ENCODE assay signal across 22 cellular contexts in the genomic region with DNA sequence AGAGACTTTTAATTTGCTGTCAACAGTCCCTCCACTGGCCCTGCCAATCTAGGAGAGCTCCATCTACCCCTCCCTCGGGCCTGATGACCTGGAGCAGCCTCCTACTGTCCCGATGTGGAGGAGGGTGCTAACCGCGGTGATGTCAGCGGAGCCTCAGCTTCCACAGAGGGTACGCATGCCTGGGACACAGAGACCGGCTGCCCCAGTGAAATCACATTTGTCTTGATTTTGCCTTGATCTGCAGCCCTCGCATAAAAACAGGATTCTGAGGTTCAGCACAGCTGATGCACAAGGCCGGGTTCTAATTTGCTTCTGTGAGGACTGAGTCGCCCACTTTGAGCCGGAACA.
A peak's percentile ranks its signal among the peaks of the same experiment; 100 is the strongest.
DNase-seq lines count a peak whose midpoint lies in the region; ATAC-seq, FAIRE-seq and TF ChIP-seq lines count a peak whose summit lies in the region.
"Had no signal": no experiment of that assay in that cellular context is flagged by ENCODE, and none has a peak within 500 bp of the region (broad histone marks: within the 10 kb centered on the region; RNA-seq: fewer than 3 reads in every experiment).

No MANE protein-coding gene starts in this region.

- no peak overlapping the region for H4K91ac ChIP-seq in H1 (replicated peaks; ENCODE audit: insufficient read length, low read length)

- H2BK120ac ChIP-seq in H1 (replicated peaks; ENCODE audit: low read depth, low read length) = no peak overlapping the region

- H2BK20ac ChIP-seq in H1 (ENCODE audit: low read length) = no peak overlapping the region

- H3K27me3 ChIP-seq in H1 (replicated peaks in 1 of 4; ENCODE audit: control insufficient read depth in 3 of 4, extremely low read depth in 1 of 4, insufficient read depth in 3 of 4, low read length in 3 of 4) = no peaks in the 10 kb centered on the region; a peak in 1 of 7 replicates

- H3K56ac ChIP-seq in H1 (replicated peaks; ENCODE audit: insufficient read length, low read depth, low read length) = no peak overlapping the region

- no peak overlapping the region for H3K14ac ChIP-seq in H1 (ENCODE audit: insufficient read length)

- no peaks in the 10 kb centered on the region for H3K79me1 ChIP-seq in H1 (ENCODE audit: low read depth, low read length)

- no peak for TF ChIP-seq CTCF in H1 (IDR thresholded peaks at IDR 0.05; ENCODE audit: control extremely low read depth in 1 of 3, insufficient read depth in 1 of 3, low read depth in 1 of 3, low read length in 3 of 3)

- no peak overlapping the region for H3K4ac ChIP-seq in H1 (replicated peaks; ENCODE audit: insufficient read length, low read depth, low read length)

- POLR2A ChIA-PET in H1 (lab: Charles Lee; ENCODE audit: partially characterized antibody) = no interaction called here

- no peak overlapping the region for H3K4me2 ChIP-seq in H1 (ENCODE audit: insufficient read depth in 1 of 2, low read depth in 2 of 2, low read length in 2 of 2)
- H3K4me2 ChIP-seq: A549 had no signal

- no peaks in the 10 kb centered on the region for H4K20me1 ChIP-seq in H1 (replicated peaks in 1 of 2; ENCODE audit: control insufficient read depth in 1 of 2, insufficient read depth in 2 of 2, low read length in 2 of 2)

- H3K9me3 ChIP-seq in H1 (ENCODE audit: insufficient read depth in 2 of 2, low read depth in 1 of 2, low read length in 1 of 2) = no peaks in the 10 kb centered on the region
- H3K9me3 ChIP-seq: A549 had no signal

- no peak for ATAC-seq in stimulated activated naive CD8-positive, alpha-beta T cell treated with anti-CD3 and anti-CD28 coated beads, Interleukin-15, Interleukin-2, amounts not matched to agents 100 U/mL and 50 U/mL, for 24 hours
- ATAC-seq in stimulated activated naive CD8-positive, alpha-beta T cell treated with anti-CD3 and anti-CD28 coated beads, Interleukin-15, amount 100 ng/mL, for 72 hours = no peak
- no peak for ATAC-seq in GM19452 (IDR thresholded peaks at IDR 0.05; ENCODE audit: unreplicated experiment)
- ATAC-seq: A549, HepG2 had no signal

- no peaks in the 10 kb centered on the region for H3K36me3 ChIP-seq in H1 (ENCODE audit: control insufficient read depth in 2 of 4, insufficient read depth in 4 of 4, low read length in 3 of 4)

- no peaks in the 10 kb centered on the region for H3K9me3 Mint-ChIP-seq in stimulated activated naive CD8-positive, alpha-beta T cell treated with anti-CD3 and anti-CD28 coated beads, Interleukin-15, amount 100 ng/mL, for 72 hours
- no peaks in the 10 kb centered on the region for H3K9me3 Mint-ChIP-seq in activated CD4-positive, alpha-beta T cell treated with anti-CD3 and anti-CD28 coated beads, Interleukin-2, amount 10 ng/mL, durations not matched to agents 24 days and 14 days
- H3K9me3 Mint-ChIP-seq: CD4-positive, CD25-positive, alpha-beta regulatory T cell; CD8-positive, alpha-beta memory T cell; H9; IgD-negative memory B cell had no signal

- H3K23me2 ChIP-seq in H1 (ENCODE audit: low read depth, low read length) = no peaks in the 10 kb centered on the region

- no peak overlapping the region for H3K18ac ChIP-seq in H1 (ENCODE audit: extremely low read depth, low read length)

- H3K36me3 Mint-ChIP-seq in activated CD4-positive, alpha-beta T cell treated with anti-CD3 and anti-CD28 coated beads, Interleukin-2, amount 10 ng/mL, durations not matched to agents 24 days and 14 days (ENCODE audit: low read depth) = no peaks in the 10 kb centered on the region
- H3K36me3 Mint-ChIP-seq: CD4-positive, CD25-positive, alpha-beta regulatory T cell; CD8-positive, alpha-beta memory T cell; IgD-negative memory B cell had no signal

- H3K23ac ChIP-seq in H1 (ENCODE audit: insufficient read length) = no peak overlapping the region

- H4K5ac ChIP-seq in H1 (ENCODE audit: insufficient read length, low read depth, low read length) = no peak overlapping the region

- H3K27ac ChIP-seq in H1 (ENCODE audit: low read depth, low read length) = no peak overlapping the region
- H3K27ac ChIP-seq: 22Rv1, A549 had no signal

- no peak overlapping the region for H3K4me3 Mint-ChIP-seq in stimulated activated naive CD8-positive, alpha-beta T cell treated with anti-CD3 and anti-CD28 coated beads, Interleukin-15, amount 100 ng/mL, for 72 hours
- no peak overlapping the region for H3K4me3 Mint-ChIP-seq in activated CD4-positive, alpha-beta T cell treated with anti-CD3 and anti-CD28 coated beads, Interleukin-2, amount 10 ng/mL, durations not matched to agents 24 days and 14 days
- H3K4me3 Mint-ChIP-seq: CD4-positive, CD25-positive, alpha-beta regulatory T cell; CD8-positive, alpha-beta memory T cell; H9 had no signal

- no peak for TF ChIP-seq RAD21 in H1 (IDR thresholded peaks at IDR 0.05 in 1 of 2, conservative IDR thresholded peaks at IDR 0.05 in 1 of 2; ENCODE audit: low read depth in 2 of 2, low read length in 2 of 2)

- H3K4me1 ChIP-seq in H1 (replicated peaks in 1 of 4; ENCODE audit: control insufficient read depth in 3 of 4, insufficient read depth in 4 of 4, low read length in 3 of 4) = no peaks in the 10 kb centered on the region
- H3K4me1 ChIP-seq: A549 had no signal

- H3K4me3 ChIP-seq in H1 (ENCODE audit: extremely low read depth in 1 of 4, insufficient read depth in 2 of 4, low read depth in 3 of 4, low read length in 4 of 4) = no peak overlapping the region
- H3K4me3 ChIP-seq: A549 had no signal

- H2BK5ac ChIP-seq in H1 (ENCODE audit: low read depth, low read length) = no peak overlapping the region

- H3K27me3 Mint-ChIP-seq in stimulated activated naive CD8-positive, alpha-beta T cell treated with anti-CD3 and anti-CD28 coated beads, Interleukin-15, amount 100 ng/mL, for 72 hours = peaks cover 8% of the 10 kb centered on the region
- peaks cover 7% of the 10 kb centered on the region for H3K27me3 Mint-ChIP-seq in activated CD4-positive, alpha-beta T cell treated with anti-CD3 and anti-CD28 coated beads, Interleukin-2, amount 10 ng/mL, durations not matched to agents 24 days and 14 days

- no peak overlapping the region for H3K9ac ChIP-seq in H1 (replicated peaks in 1 of 4; ENCODE audit: extremely low read depth in 1 of 4, low read depth in 3 of 4, low read length in 3 of 4)

- H2BK15ac ChIP-seq in H1 (ENCODE audit: low read length) = no peak overlapping the region

- no peaks in the 10 kb centered on the region for H3K79me2 ChIP-seq in H1 (ENCODE audit: control insufficient read depth in 1 of 2, insufficient read depth in 2 of 2, low read length in 2 of 2)

- no peak for TF ChIP-seq POLR2A in H1 (IDR thresholded peaks at IDR 0.05; ENCODE audit: control extremely low read depth in 1 of 2, low read depth in 2 of 2, low read length in 2 of 2)

- H2BK12ac ChIP-seq in H1 (ENCODE audit: low read depth, low read length) = no peak overlapping the region

- no peak overlapping the region for H2AFZ ChIP-seq in H1 (ENCODE audit: low read length)

- WGBS in H1 (ENCODE audit: extremely low coverage in 1 of 2, insufficient coverage in 1 of 2, insufficient read length in 1 of 2, insufficient replicate concordance in 2 of 2, low coverage in 1 of 2, low lambda C conversion rate in 2 of 2, missing lambda C conversion rate in 1 of 2), 2 experiments = 91% methylated on average over 11 of the region's 11 CpGs; no CpG with 5 or more reads in 1 of the 2 experiments

- intact Hi-C loops in activated CD4-positive, alpha-beta T cell treated with anti-CD3 and anti-CD28 coated beads, Interleukin-2, amount 10 ng/mL, durations not matched to agents 24 days and 14 days (cut with micrococcal nuclease) = no loop called here

- H2AK5ac ChIP-seq in H1 (ENCODE audit: low read depth, low read length) = no peak overlapping the region

- H3K27ac Mint-ChIP-seq in stimulated activated naive CD8-positive, alpha-beta T cell treated with anti-CD3 and anti-CD28 coated beads, Interleukin-15, amount 100 ng/mL, for 72 hours = no peak overlapping the region
- no peak overlapping the region for H3K27ac Mint-ChIP-seq in activated CD4-positive, alpha-beta T cell treated with anti-CD3 and anti-CD28 coated beads, Interleukin-2, amount 10 ng/mL, durations not matched to agents 24 days and 14 days
- H3K27ac Mint-ChIP-seq: CD8-positive, alpha-beta memory T cell had no signal

- DNase-seq in stimulated activated naive CD8-positive, alpha-beta T cell treated with anti-CD3 and anti-CD28 coated beads, Interleukin-15, Interleukin-2, amounts not matched to agents 100 U/mL and 50 U/mL, for 24 hours = peak; percentile 6
- no peak for DNase-seq in stimulated activated naive CD8-positive, alpha-beta T cell treated with anti-CD3 and anti-CD28 coated beads, Interleukin-15, amount 100 ng/mL, for 72 hours
- DNase-seq in H1 (ENCODE audit: low read depth in 1 of 2, low spot score in 2 of 2) (no peak), mesenteric fat pad (ENCODE audit: low spot score) (peak; percentile 80), NCI-H510A treated with DMSO at 0.1 percent for 48 hours (lab: John Stamatoyannopoulos, UW) (no peak)
- DNase-seq in activated CD4-positive, alpha-beta T cell treated with anti-CD3 and anti-CD28 coated beads, Interleukin-2, amount 10 ng/mL, durations not matched to agents 24 days and 14 days = no peak
- DNase-seq: C1 segment of cervical spinal cord; CD4-positive, CD25-positive, alpha-beta regulatory T cell; CD8-positive, alpha-beta memory T cell; COR-L47; DMS 273 treated with DMSO at 0.1 percent for 48 hours; DMS53; DND-41; GOT3; H9 had no signal

- no peak for FAIRE-seq in H1 (lab: Jason Lieb, UNC)
- FAIRE-seq: A549, G401.6, GM12891, HepG2 had no signal

- TF ChIP-seq EP300 in H1 (IDR thresholded peaks at IDR 0.05; ENCODE audit: borderline replicate concordance in 1 of 2, low read depth in 2 of 2, low read length in 2 of 2) = no peak

- H4K8ac ChIP-seq in H1 (ENCODE audit: extremely low read depth, insufficient read depth, low read length) = peak overlapping the region; percentile 35; the same call in 1 of the 2 replicates

- peaks cover 6% of the 10 kb centered on the region for H3K4me1 Mint-ChIP-seq in stimulated activated naive CD8-positive, alpha-beta T cell treated with anti-CD3 and anti-CD28 coated beads, Interleukin-15, amount 100 ng/mL, for 72 hours
- H3K4me1 Mint-ChIP-seq in activated CD4-positive, alpha-beta T cell treated with anti-CD3 and anti-CD28 coated beads, Interleukin-2, amount 10 ng/mL, durations not matched to agents 24 days and 14 days = peaks cover 5% of the 10 kb centered on the region
- H3K4me1 Mint-ChIP-seq: CD8-positive, alpha-beta memory T cell; H9 had no signal

- CTCF ChIA-PET in H1 (lab: Charles Lee; ENCODE audit: partially characterized antibody) = interaction anchor here (0.6 to 2.8 kb wide), 4 partner anchors 11 to 214 kb away, joined by 3 to 9 read pairs (median 3); no protein-coding TSS in a partner anchor

TF ChIP-seq in H1, 55 proteins besides CTCF, POLR2A, EP300 and RAD21:
- TF ChIP-seq EGR1 (IDR thresholded peaks at IDR 0.05; ENCODE audit: borderline replicate concordance, low read depth, low read length) (no peak), GTF2F1 (IDR thresholded peaks at IDR 0.05; ENCODE audit: borderline replicate concordance, low read depth, low read length) (no peak), CHD1 (IDR thresholded peaks at IDR 0.05; ENCODE audit: low read depth, low read length) (no peak)

Comparison
In these comparisons a context has a peak if more than half of its experiments do, and no peak if none do; other contexts are left out.
1. DNase-seq: peak in stimulated activated naive CD8-positive, alpha-beta T cell treated with anti-CD3 and anti-CD28 coated beads, Interleukin-15, Interleukin-2, amounts not matched to agents 100 U/mL and 50 U/mL, for 24 hours (single experiment) and mesenteric fat pad (single experiment); none in stimulated activated naive CD8-positive, alpha-beta T cell treated with anti-CD3 and anti-CD28 coated beads, Interleukin-15, amount 100 ng/mL, for 72 hours (0 of 2), H1 (0 of 2), NCI-H510A treated with DMSO at 0.1 percent for 48 hours (single experiment) and activated CD4-positive, alpha-beta T cell treated with anti-CD3 and anti-CD28 coated beads, Interleukin-2, amount 10 ng/mL, durations not matched to agents 24 days and 14 days (single experiment).